1 cellular context compared by ENCODE assay signal in genomic region chr4:170007113-170007512, GRCh38.
TF ChIP-seq lines count a peak whose summit lies in the region.

No MANE protein-coding gene starts in this region.

TF ChIP-seq in K562, 482 proteins besides CTCF, POLR2A, EP300 and RAD21 (continued from another document and continues in another):
- TF ChIP-seq ETS1 (conservative IDR thresholded peaks at IDR 0.05; ENCODE audit: control insufficient read depth, low read depth, low read length): no peak
- no peak for TF ChIP-seq ZNF76 (CRISPR knock-in tag; IDR thresholded peaks at IDR 0.05; ENCODE audit: borderline replicate concordance)
- no peak for TF ChIP-seq CREBBP (IDR thresholded peaks at IDR 0.05; ENCODE audit: low read depth, low read length)
- TF ChIP-seq RFX5 (IDR thresholded peaks at IDR 0.05; ENCODE audit: low read depth, low read length): no peak
- TF ChIP-seq ZBTB33 (CRISPR knock-in tag; IDR thresholded peaks at IDR 0.05): no peak
- peak; percentile 94 for TF ChIP-seq NCOR1 (IDR thresholded peaks at IDR 0.05)
- TF ChIP-seq AFF1 (IDR thresholded peaks at IDR 0.05; ENCODE audit: low read depth in 1 of 2, partially characterized antibody in 2 of 2): peak; percentile 45 to 79
- no peak for TF ChIP-seq XRCC5 (IDR thresholded peaks at IDR 0.05; ENCODE audit: low read depth, low read length)
- TF ChIP-seq NELFE (IDR thresholded peaks at IDR 0.05; ENCODE audit: insufficient read depth, insufficient read length): no peak
- TF ChIP-seq DIDO1 (tag; IDR thresholded peaks at IDR 0.05; ENCODE audit: low read depth): no peak
- TF ChIP-seq MTF1 (CRISPR knock-in tag; IDR thresholded peaks at IDR 0.05; ENCODE audit: borderline replicate concordance): no peak
- TF ChIP-seq ETV1 (tag; conservative IDR thresholded peaks at IDR 0.05; ENCODE audit: low read depth): peak; percentile 87
- TF ChIP-seq CTBP1 (IDR thresholded peaks at IDR 0.05; ENCODE audit: borderline replicate concordance): no peak
- TF ChIP-seq ZMIZ1 (IDR thresholded peaks at IDR 0.05; ENCODE audit: low read depth in 2 of 2, low read length in 2 of 2): peak in 1 of 2 experiments; percentile 96; a peak in 2 of 4 replicates
- TF ChIP-seq SRSF1 (IDR thresholded peaks at IDR 0.05; ENCODE audit: low read depth, low read length): no peak
- TF ChIP-seq TARDBP (IDR thresholded peaks at IDR 0.05): peak; percentile 67; the same call in 1 of the 2 replicates
- no peak for TF ChIP-seq NRF1 (conservative IDR thresholded peaks at IDR 0.05 in 1 of 2, IDR thresholded peaks at IDR 0.05 in 1 of 2)
- peak; percentile 92 for TF ChIP-seq ZNF316 (IDR thresholded peaks at IDR 0.05)
- TF ChIP-seq GTF2F1 (IDR thresholded peaks at IDR 0.05; ENCODE audit: low read depth, low read length): no peak
- TF ChIP-seq SAFB (IDR thresholded peaks at IDR 0.05; ENCODE audit: borderline replicate concordance, low read depth, low read length): no peak
- TF ChIP-seq ZNF324 (CRISPR knock-in tag; IDR thresholded peaks at IDR 0.05): no peak
- TF ChIP-seq IFI16 (CRISPR knock-in tag; IDR thresholded peaks at IDR 0.05): no peak
- no peak for TF ChIP-seq USF1 (CRISPR knock-in tag; IDR thresholded peaks at IDR 0.05)
- no peak for TF ChIP-seq PCBP1 (IDR thresholded peaks at IDR 0.05; ENCODE audit: low read depth, low read length, poor library complexity, severe bottlenecking)
- peak; percentile 83 for TF ChIP-seq NEUROD1 (IDR thresholded peaks at IDR 0.05; ENCODE audit: borderline replicate concordance, low read depth, low read length, partially characterized antibody)
- TF ChIP-seq PRPF4 (IDR thresholded peaks at IDR 0.05; ENCODE audit: insufficient read depth, low read depth, low read length, poor library complexity, severe bottlenecking): no peak
- no peak for TF ChIP-seq NCOA4 (IDR thresholded peaks at IDR 0.05; ENCODE audit: partially characterized antibody)
- TF ChIP-seq CGGBP1 (CRISPR knock-in tag; IDR thresholded peaks at IDR 0.05): no peak
- TF ChIP-seq MTA1 (IDR thresholded peaks at IDR 0.05; ENCODE audit: borderline replicate concordance): peak; percentile 46; the same call in 1 of the 2 replicates
- TF ChIP-seq PCBP2 (IDR thresholded peaks at IDR 0.05; ENCODE audit: low read depth, low read length, poor library complexity, severe bottlenecking): no peak
- 0 out of 2 replicates have a peak, but pooled peaks have one; percentile 37 for TF ChIP-seq POLR2H (tag; IDR thresholded peaks at IDR 0.05; ENCODE audit: low read depth)
- TF ChIP-seq TSC22D4 (tag; IDR thresholded peaks at IDR 0.05): no peak
- no peak for TF ChIP-seq ZNF280B (CRISPR knock-in tag; IDR thresholded peaks at IDR 0.05)
- TF ChIP-seq ZBTB5 (IDR thresholded peaks at IDR 0.05): no peak
- TF ChIP-seq DLX4 (CRISPR knock-in tag; IDR thresholded peaks at IDR 0.05): no peak
- no peak for TF ChIP-seq PRDM10 (IDR thresholded peaks at IDR 0.05; ENCODE audit: partially characterized antibody)
- TF ChIP-seq FOXA1 (IDR thresholded peaks at IDR 0.05; ENCODE audit: borderline replicate concordance): peak; percentile 52; the same call in 1 of the 2 replicates
- no peak for TF ChIP-seq SRSF9 (IDR thresholded peaks at IDR 0.05; ENCODE audit: borderline replicate concordance, low read depth, low read length)
- no peak for TF ChIP-seq ZC3H4 (CRISPR knock-in tag; IDR thresholded peaks at IDR 0.05; ENCODE audit: borderline replicate concordance)
- TF ChIP-seq ID3 (CRISPR knock-in tag; IDR thresholded peaks at IDR 0.05): no peak
- peak; percentile 48; the same call in 1 of the 2 replicates for TF ChIP-seq ID3 (tag; IDR thresholded peaks at IDR 0.05)
